1 cellular context compared by ENCODE assay signal in the genomic region with DNA sequence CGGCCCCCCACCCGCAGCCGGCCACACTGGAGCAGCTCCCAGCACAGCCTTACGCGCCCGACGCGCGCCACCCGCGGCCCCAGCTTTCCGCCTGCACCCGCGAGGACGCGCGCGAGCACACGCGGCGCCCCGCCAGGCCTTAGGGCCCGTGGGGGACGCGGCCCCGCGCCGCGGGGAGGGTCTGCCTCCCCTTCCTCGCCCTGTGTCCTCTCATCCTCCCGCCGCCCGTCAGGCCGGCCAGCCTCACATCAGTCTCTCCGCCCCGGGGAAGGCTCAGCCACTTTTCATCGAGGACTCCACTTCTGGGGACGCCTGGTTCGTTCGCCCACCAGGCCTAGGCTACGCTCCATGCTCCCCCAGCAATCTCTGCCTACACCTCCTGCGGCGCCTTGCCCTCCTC.
TF ChIP-seq lines count a peak whose summit lies in the region.

No MANE protein-coding gene starts in this region.

TF ChIP-seq in GM23338, 12 proteins besides CTCF, POLR2A, EP300 and RAD21:
- TF ChIP-seq, protein P1, sequence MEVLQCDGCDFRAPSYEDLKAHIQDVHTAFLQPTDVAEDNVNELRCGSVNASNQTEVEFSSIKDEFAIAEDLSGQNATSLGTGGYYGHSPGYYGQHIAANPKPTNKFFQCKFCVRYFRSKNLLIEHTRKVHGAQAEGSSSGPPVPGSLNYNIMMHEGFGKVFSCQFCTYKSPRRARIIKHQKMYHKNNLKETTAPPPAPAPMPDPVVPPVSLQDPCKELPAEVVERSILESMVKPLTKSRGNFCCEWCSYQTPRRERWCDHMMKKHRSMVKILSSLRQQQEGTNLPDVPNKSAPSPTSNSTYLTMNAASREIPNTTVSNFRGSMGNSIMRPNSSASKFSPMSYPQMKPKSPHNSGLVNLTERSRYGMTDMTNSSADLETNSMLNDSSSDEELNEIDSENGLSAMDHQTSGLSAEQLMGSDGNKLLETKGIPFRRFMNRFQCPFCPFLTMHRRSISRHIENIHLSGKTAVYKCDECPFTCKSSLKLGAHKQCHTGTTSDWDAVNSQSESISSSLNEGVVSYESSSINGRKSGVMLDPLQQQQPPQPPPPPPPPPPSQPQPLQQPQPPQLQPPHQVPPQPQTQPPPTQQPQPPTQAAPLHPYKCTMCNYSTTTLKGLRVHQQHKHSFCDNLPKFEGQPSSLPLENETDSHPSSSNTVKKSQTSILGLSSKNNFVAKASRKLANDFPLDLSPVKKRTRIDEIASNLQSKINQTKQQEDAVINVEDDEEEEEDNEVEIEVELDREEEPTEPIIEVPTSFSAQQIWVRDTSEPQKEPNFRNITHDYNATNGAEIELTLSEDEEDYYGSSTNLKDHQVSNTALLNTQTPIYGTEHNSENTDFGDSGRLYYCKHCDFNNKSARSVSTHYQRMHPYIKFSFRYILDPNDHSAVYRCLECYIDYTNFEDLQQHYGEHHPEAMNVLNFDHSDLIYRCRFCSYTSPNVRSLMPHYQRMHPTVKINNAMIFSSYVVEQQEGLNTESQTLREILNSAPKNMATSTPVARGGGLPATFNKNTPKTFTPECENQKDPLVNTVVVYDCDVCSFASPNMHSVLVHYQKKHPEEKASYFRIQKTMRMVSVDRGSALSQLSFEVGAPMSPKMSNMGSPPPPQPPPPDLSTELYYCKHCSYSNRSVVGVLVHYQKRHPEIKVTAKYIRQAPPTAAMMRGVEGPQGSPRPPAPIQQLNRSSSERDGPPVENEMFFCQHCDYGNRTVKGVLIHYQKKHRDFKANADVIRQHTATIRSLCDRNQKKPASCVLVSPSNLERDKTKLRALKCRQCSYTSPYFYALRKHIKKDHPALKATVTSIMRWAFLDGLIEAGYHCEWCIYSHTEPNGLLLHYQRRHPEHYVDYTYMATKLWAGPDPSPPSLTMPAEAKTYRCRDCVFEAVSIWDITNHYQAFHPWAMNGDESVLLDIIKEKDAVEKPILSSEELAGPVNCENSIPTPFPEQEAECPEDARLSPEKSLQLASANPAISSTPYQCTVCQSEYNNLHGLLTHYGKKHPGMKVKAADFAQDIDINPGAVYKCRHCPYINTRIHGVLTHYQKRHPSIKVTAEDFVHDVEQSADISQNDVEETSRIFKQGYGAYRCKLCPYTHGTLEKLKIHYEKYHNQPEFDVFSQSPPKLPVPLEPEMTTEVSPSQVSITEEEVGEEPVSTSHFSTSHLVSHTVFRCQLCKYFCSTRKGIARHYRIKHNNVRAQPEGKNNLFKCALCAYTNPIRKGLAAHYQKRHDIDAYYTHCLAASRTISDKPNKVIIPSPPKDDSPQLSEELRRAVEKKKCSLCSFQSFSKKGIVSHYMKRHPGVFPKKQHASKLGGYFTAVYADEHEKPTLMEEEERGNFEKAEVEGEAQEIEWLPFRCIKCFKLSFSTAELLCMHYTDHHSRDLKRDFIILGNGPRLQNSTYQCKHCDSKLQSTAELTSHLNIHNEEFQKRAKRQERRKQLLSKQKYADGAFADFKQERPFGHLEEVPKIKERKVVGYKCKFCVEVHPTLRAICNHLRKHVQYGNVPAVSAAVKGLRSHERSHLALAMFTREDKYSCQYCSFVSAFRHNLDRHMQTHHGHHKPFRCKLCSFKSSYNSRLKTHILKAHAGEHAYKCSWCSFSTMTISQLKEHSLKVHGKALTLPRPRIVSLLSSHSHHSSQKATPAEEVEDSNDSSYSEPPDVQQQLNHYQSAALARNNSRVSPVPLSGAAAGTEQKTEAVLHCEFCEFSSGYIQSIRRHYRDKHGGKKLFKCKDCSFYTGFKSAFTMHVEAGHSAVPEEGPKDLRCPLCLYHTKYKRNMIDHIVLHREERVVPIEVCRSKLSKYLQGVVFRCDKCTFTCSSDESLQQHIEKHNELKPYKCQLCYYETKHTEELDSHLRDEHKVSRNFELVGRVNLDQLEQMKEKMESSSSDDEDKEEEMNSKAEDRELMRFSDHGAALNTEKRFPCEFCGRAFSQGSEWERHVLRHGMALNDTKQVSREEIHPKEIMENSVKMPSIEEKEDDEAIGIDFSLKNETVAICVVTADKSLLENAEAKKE (CRISPR knock-in tag; IDR thresholded peaks at IDR 0.05): no peak
- peak; percentile 38 for TF ChIP-seq EZH2 (IDR thresholded peaks at IDR 0.05; ENCODE audit: low read depth, unreplicated experiment)
